36 cellular contexts compared by ENCODE assay signal in the genomic region with DNA sequence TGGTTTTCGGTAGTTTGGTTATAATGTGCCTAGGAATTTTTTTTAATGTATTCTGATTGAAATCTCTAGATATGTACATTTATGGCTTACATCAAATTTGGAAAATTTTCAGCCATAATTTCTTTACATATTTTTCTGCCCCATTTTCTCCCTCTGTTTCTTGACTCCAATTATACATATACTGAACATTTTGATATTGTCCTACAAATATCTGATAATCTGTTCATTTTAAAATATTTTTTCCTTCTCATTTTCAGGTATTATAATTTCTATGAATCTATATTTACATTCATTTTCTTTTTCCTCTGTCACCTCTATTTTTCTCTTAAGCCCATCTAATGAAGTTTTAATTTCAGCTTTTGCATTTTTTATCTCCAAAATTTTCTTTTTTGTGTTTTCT.
"Had no signal": no experiment of that assay in that cellular context is flagged by ENCODE, and none has a peak within 500 bp of the region (broad histone marks: within the 10 kb centered on the region; RNA-seq: fewer than 3 reads in every experiment).

No MANE protein-coding gene starts in this region.

- H3K27me3 ChIP-seq: ascending aorta, cardiac muscle cell had no signal

- H3K36me3 ChIP-seq: ascending aorta, cardiac muscle cell had no signal

- H3K36me3 Mint-ChIP-seq: activated CD4-positive, alpha-beta memory T cell treated with anti-CD3 and anti-CD28 coated beads for 36 hours; activated naive CD4-positive, alpha-beta T cell treated with anti-CD3 and anti-CD28 coated beads, Interleukin-2, amount 50 U/mL, for 72 hours; activated naive CD8-positive, alpha-beta T cell treated with anti-CD3 and anti-CD28 coated beads for 36 hours; brain had no signal

- H3K4me1 ChIP-seq: ascending aorta had no signal

- H3K4me1 Mint-ChIP-seq: activated B cell treated with CpG ODN at 0.5 μM for 24 hours; activated CD4-positive, alpha-beta T cell treated with anti-CD3 and anti-CD28 coated beads, Interleukin-2, amount 10 ng/mL, durations not matched to agents 24 days and 14 days; activated naive CD8-positive, alpha-beta T cell treated with anti-CD3 and anti-CD28 coated beads for 36 hours; activated T-helper 17 cell treated with anti-CD3 and anti-CD28 coated beads, Interleukin-2, amount 50 U/mL, for 72 hours; brain had no signal

- H3K4me3 Mint-ChIP-seq: activated B cell treated with CpG ODN at 0.5 μM for 24 hours; activated CD4-positive, alpha-beta memory T cell treated with anti-CD3 and anti-CD28 coated beads for 36 hours; activated CD4-positive, alpha-beta T cell treated with anti-CD3 and anti-CD28 coated beads, Interleukin-2, amount 10 ng/mL, durations not matched to agents 24 days and 14 days; activated CD8-positive, alpha-beta T cell treated with anti-CD3 and anti-CD28 coated beads for 36 hours; activated naive CD4-positive, alpha-beta T cell treated with anti-CD3 and anti-CD28 coated beads for 36 hours; activated naive CD8-positive, alpha-beta T cell treated with anti-CD3 and anti-CD28 coated beads for 36 hours; activated T-cell treated with anti-CD3 and anti-CD28 coated beads, Interleukin-2, amount 50 U/mL, for 4 hours; activated T-cell treated with anti-CD3 and anti-CD28 coated beads, Interleukin-2, amount 50 U/mL, for 72 hours; activated T-helper 1 cell treated with anti-CD3 and anti-CD28 coated beads, Interleukin-12 subunit alpha, Interleukin-12 subunit beta, Interleukin-2, Interleukin-4 antibody, amounts not matched to agents 30 ng/mL and 10 ng/mL and 1 ng/mL, durations not matched to agents 14 hours and 24 hours and 36 hours; activated T-helper 17 cell treated with anti-CD3 and anti-CD28 coated beads, Interleukin-2, amount 50 U/mL, for 72 hours; brain; T-helper 1 cell treated with Interleukin-12 subunit alpha and Interleukin-12 subunit beta and Interleukin-4 antibody, amounts not matched to agents 30 μg/mL and 1 μg/mL, for 36 hours; T-helper 2 cell treated with Interferon-gamma antibody and Interleukin-4, amounts not matched to agents 5 μg/mL and 100 μg/mL, for 36 hours had no signal

- FAIRE-seq: bronchial epithelial cell, TTC549 had no signal

- H3K9me3 ChIP-seq: ascending aorta had no signal

- H3K27me3 Mint-ChIP-seq: activated B cell treated with CpG ODN at 0.5 μM for 24 hours; activated CD4-positive, alpha-beta memory T cell treated with anti-CD3 and anti-CD28 coated beads for 36 hours; activated CD4-positive, alpha-beta T cell treated with anti-CD3 and anti-CD28 coated beads, Interleukin-2, amount 10 ng/mL, durations not matched to agents 24 days and 14 days; activated CD8-positive, alpha-beta T cell treated with anti-CD3 and anti-CD28 coated beads for 36 hours; activated naive CD8-positive, alpha-beta T cell treated with anti-CD3 and anti-CD28 coated beads for 36 hours; activated T-helper 17 cell treated with anti-CD3 and anti-CD28 coated beads, Interleukin-2, amount 50 U/mL, for 72 hours; brain had no signal

- ATAC-seq: activated CD8-positive, alpha-beta T cell treated with anti-CD3 and anti-CD28 coated beads for 36 hours; activated naive CD4-positive, alpha-beta T cell treated with anti-CD3 and anti-CD28 coated beads, Interleukin-2, amount 50 U/mL, for 72 hours; activated T-cell treated with anti-CD3 and anti-CD28 coated beads, Interleukin-2, amount 50 U/mL, for 4 hours; activated T-cell treated with anti-CD3 and anti-CD28 coated beads, Interleukin-2, amount 50 U/mL, for 72 hours; activated T-helper 17 cell treated with anti-CD3 and anti-CD28 coated beads, Interleukin-2, amount 50 U/mL, for 72 hours had no signal

- H3K27ac Mint-ChIP-seq: activated B cell treated with CpG ODN at 0.5 μM for 24 hours; activated CD4-positive, alpha-beta memory T cell treated with anti-CD3 and anti-CD28 coated beads for 36 hours; activated CD4-positive, alpha-beta T cell treated with anti-CD3 and anti-CD28 coated beads, Interleukin-2, amount 10 ng/mL, durations not matched to agents 24 days and 14 days; activated CD8-positive, alpha-beta T cell treated with anti-CD3 and anti-CD28 coated beads for 36 hours; activated naive CD4-positive, alpha-beta T cell treated with anti-CD3 and anti-CD28 coated beads for 36 hours; activated naive CD4-positive, alpha-beta T cell treated with anti-CD3 and anti-CD28 coated beads, Interleukin-2, amount 50 U/mL, for 72 hours; activated naive CD8-positive, alpha-beta T cell treated with anti-CD3 and anti-CD28 coated beads for 36 hours; activated T-cell treated with anti-CD3 and anti-CD28 coated beads, Interleukin-2, amount 50 U/mL, for 72 hours; activated T-helper 1 cell treated with anti-CD3 and anti-CD28 coated beads, Interleukin-12 subunit alpha, Interleukin-12 subunit beta, Interleukin-2, Interleukin-4 antibody, amounts not matched to agents 30 ng/mL and 10 ng/mL and 1 ng/mL, durations not matched to agents 14 hours and 24 hours and 36 hours; activated T-helper 17 cell treated with anti-CD3 and anti-CD28 coated beads, Interleukin-2, amount 50 U/mL, for 72 hours; brain; T-helper 1 cell treated with Interleukin-12 subunit alpha and Interleukin-12 subunit beta and Interleukin-4 antibody, amounts not matched to agents 30 μg/mL and 1 μg/mL, for 36 hours; T-helper 2 cell treated with Interferon-gamma antibody and Interleukin-4, amounts not matched to agents 5 μg/mL and 100 μg/mL, for 36 hours had no signal

- H3K27ac ChIP-seq: ascending aorta, cardiac muscle cell, VCaP had no signal

- DNase-seq: activated B cell treated with CpG ODN at 0.5 μM for 24 hours; activated CD4-positive, alpha-beta memory T cell treated with anti-CD3 and anti-CD28 coated beads for 36 hours; activated CD4-positive, alpha-beta T cell treated with anti-CD3 and anti-CD28 coated beads for 4 hours; activated CD4-positive, alpha-beta T cell treated with anti-CD3 and anti-CD28 coated beads, Interleukin-2, amount 10 ng/mL, durations not matched to agents 24 days and 14 days; activated CD4-positive, alpha-beta T cell treated with anti-CD3 and anti-CD28 coated beads, Interleukin-2, amount 50 U/mL, for 1 hour; activated CD4-positive, alpha-beta T cell treated with anti-CD3 and anti-CD28 coated beads, Interleukin-2, amount 50 U/mL, for 4 hours; activated CD4-positive, CD25-positive, alpha-beta regulatory T cell treated with anti-CD3 and anti-CD28 coated beads, Interleukin-2, amount 50 U/mL, for 72 hours; activated CD8-positive, alpha-beta memory T cell treated with anti-CD3 and anti-CD28 coated beads, Interleukin-2, amount 50 U/mL, for 4 hours; activated CD8-positive, alpha-beta T cell treated with anti-CD3 and anti-CD28 coated beads for 36 hours; activated effector memory CD4-positive, alpha-beta T cell treated with anti-CD3 and anti-CD28 coated beads, Interleukin-2, amount 50 U/mL, for 16 hours; activated gamma-delta T cell treated with Interleukin-2 at 50 U/mL for 16 hours; activated naive CD4-positive, alpha-beta T cell; activated naive CD4-positive, alpha-beta T cell treated with anti-CD3 and anti-CD28 coated beads for 36 hours; activated naive CD4-positive, alpha-beta T cell treated with anti-CD3 and anti-CD28 coated beads, Interleukin-2, amount 50 U/mL, for 16 hours; activated naive CD8-positive, alpha-beta T cell treated with anti-CD3 and anti-CD28 coated beads for 36 hours; activated T-cell treated with anti-CD3 and anti-CD28 coated beads for 4 hours; activated T-cell treated with anti-CD3 and anti-CD28 coated beads, Interleukin-2, amount 50 U/mL, for 1 hour; activated T-cell treated with anti-CD3 and anti-CD28 coated beads, Interleukin-2, amount 50 U/mL, for 4 hours; activated T-cell treated with anti-CD3 and anti-CD28 coated beads, Interleukin-2, amount 50 U/mL, for 72 hours; amygdala; anterior cingulate cortex; caudate nucleus; T-helper 1 cell; T-helper 2 cell; T-helper 9 cell had no signal

- H3K4me3 ChIP-seq: ascending aorta, cardiac muscle cell had no signal

- H3K9me3 Mint-ChIP-seq: activated B cell treated with CpG ODN at 0.5 μM for 24 hours; activated CD8-positive, alpha-beta T cell treated with anti-CD3 and anti-CD28 coated beads for 36 hours; activated naive CD4-positive, alpha-beta T cell treated with anti-CD3 and anti-CD28 coated beads, Interleukin-2, amount 50 U/mL, for 72 hours; activated T-cell treated with anti-CD3 and anti-CD28 coated beads, Interleukin-2, amount 50 U/mL, for 72 hours; activated T-helper 17 cell treated with anti-CD3 and anti-CD28 coated beads, Interleukin-2, amount 50 U/mL, for 72 hours; T-helper 1 cell treated with Interleukin-12 subunit alpha and Interleukin-12 subunit beta and Interleukin-4 antibody, amounts not matched to agents 30 μg/mL and 1 μg/mL, for 36 hours; T-helper 2 cell treated with Interferon-gamma antibody and Interleukin-4, amounts not matched to agents 5 μg/mL and 100 μg/mL, for 36 hours had no signal
